ENCODE assay signal across 18 cellular contexts in genomic region chr14:91554535-91555332, GRCh38. TPM values are rescaled to one million over a fixed set of nuclear protein-coding genes. Genes with fewer than 3 reads are reported as not detected.
DNase-seq lines count a peak whose midpoint lies in the region; ATAC-seq and TF ChIP-seq lines count a peak whose summit lies in the region.
"Had no signal": no experiment of that assay in that cellular context is flagged by ENCODE, and none has a peak within 500 bp of the region (broad histone marks: within the 10 kb centered on the region; RNA-seq: fewer than 3 reads in every experiment).

No MANE protein-coding gene starts in this region.

- no peak overlapping the region for H2AFZ ChIP-seq in neuronal stem cell (ENCODE audit: low read length)

- peak overlapping the region; percentile 62 for H3K18ac ChIP-seq in neuronal stem cell (ENCODE audit: low read length)

- intact Hi-C loops in colonic mucosa (cut with DNase I), result no loop called here

- H3K9ac ChIP-seq in colonic mucosa (ENCODE audit: low read depth in 2 of 2, low read length in 2 of 2) (no peak overlapping the region), neuronal stem cell (ENCODE audit: low read depth, low read length, poor library complexity) (no peak overlapping the region)
- H3K9ac ChIP-seq: BLaER1, SK-N-SH had no signal

- H3K4me2 ChIP-seq in neuronal stem cell (ENCODE audit: insufficient read depth, low read length, poor library complexity, severe bottlenecking), result no peak overlapping the region
- H3K4me2 ChIP-seq: BLaER1, SK-N-SH had no signal

- no peak overlapping the region for H4K8ac ChIP-seq in neuronal stem cell (ENCODE audit: low read depth, low read length)

- H3K27me3 ChIP-seq in colonic mucosa (no peaks in the 10 kb centered on the region), neuronal stem cell (ENCODE audit: control insufficient read depth in 3 of 3, insufficient read depth in 3 of 3, low read depth in 1 of 3, low read length in 3 of 3) (no peaks in the 10 kb centered on the region)
- H3K27me3 ChIP-seq: BLaER1 had no signal

- no peak overlapping the region for H2BK15ac ChIP-seq in neuronal stem cell (ENCODE audit: low read length)

- no CpG with 5 or more reads among the region's 11 CpGs for WGBS in neuronal stem cell (ENCODE audit: extremely low coverage in 2 of 2, insufficient read length in 2 of 2, insufficient replicate concordance in 1 of 2), 2 donors

- ATAC-seq in left lobe of liver, result peak; percentile 98
- no peak for ATAC-seq in HG03439 (IDR thresholded peaks at IDR 0.05; ENCODE audit: unreplicated experiment)
- ATAC-seq in HG03175 (IDR thresholded peaks at IDR 0.05; ENCODE audit: unreplicated experiment), result no peak
- ATAC-seq in GM21786 (IDR thresholded peaks at IDR 0.05; ENCODE audit: unreplicated experiment), result no peak

- no peak overlapping the region for H3K4ac ChIP-seq in neuronal stem cell (ENCODE audit: low read length)

- peak overlapping the region; percentile 40 for H3K23ac ChIP-seq in neuronal stem cell (ENCODE audit: low read depth, low read length, poor library complexity)

- no peak overlapping the region for H2BK5ac ChIP-seq in neuronal stem cell (ENCODE audit: low read length)

- H3K79me1 ChIP-seq in neuronal stem cell (ENCODE audit: low read depth, low read length), result no peaks in the 10 kb centered on the region

- H2AK5ac ChIP-seq in neuronal stem cell (ENCODE audit: low read depth, low read length), result no peak overlapping the region

- no peak overlapping the region for H2BK12ac ChIP-seq in neuronal stem cell (ENCODE audit: low read length)

- H3K4me3 ChIP-seq in colonic mucosa (no peak overlapping the region), neuronal stem cell (ENCODE audit: low read length in 2 of 2) (no peak overlapping the region)
- H3K4me3 ChIP-seq: BLaER1 had no signal

- no peaks in the 10 kb centered on the region for H3K4me1 ChIP-seq in colonic mucosa
- peaks cover 0 to 3% of the 10 kb centered on the region in 2 donors for H3K4me1 ChIP-seq in neuronal stem cell (ENCODE audit: control insufficient read depth in 2 of 2, insufficient read depth in 1 of 2, low read depth in 1 of 2, low read length in 2 of 2)
- H3K4me1 ChIP-seq: BLaER1 had no signal

- H3K27ac ChIP-seq in colonic mucosa, result no peak overlapping the region
- H3K27ac ChIP-seq in neuronal stem cell (replicated peaks; ENCODE audit: low read length), result no peak overlapping the region
- H3K27ac ChIP-seq: BLaER1 had no signal

- no peak for TF ChIP-seq CTCF in colonic mucosa (IDR thresholded peaks at IDR 0.05)

- H3K9me3 ChIP-seq in colonic mucosa (no peaks in the 10 kb centered on the region), neuronal stem cell (replicated peaks in 1 of 2; ENCODE audit: control insufficient read depth in 2 of 2, insufficient read depth in 1 of 2, low read depth in 1 of 2, low read length in 2 of 2) (peaks cover 0 to 3% of the 10 kb centered on the region in 2 donors)
- H3K9me3 ChIP-seq: SK-N-SH had no signal

- no peak overlapping the region for H3K14ac ChIP-seq in neuronal stem cell (ENCODE audit: low read length)

- H3K36me3 ChIP-seq in colonic mucosa, result no peaks in the 10 kb centered on the region
- H3K36me3 ChIP-seq in neuronal stem cell (replicated peaks in 1 of 2; ENCODE audit: control insufficient read depth in 2 of 2, insufficient read depth in 2 of 2, low read length in 2 of 2), result no peaks in the 10 kb centered on the region
- H3K36me3 ChIP-seq: BLaER1 had no signal

- no peak overlapping the region for H4K91ac ChIP-seq in neuronal stem cell (ENCODE audit: low read depth, low read length, poor library complexity)

- H2BK120ac ChIP-seq in neuronal stem cell (ENCODE audit: low read depth, low read length), result no peak overlapping the region

- peak; percentile 60 for DNase-seq in HuH-7 (ENCODE audit: low spot score)
- DNase-seq in colonic mucosa, result peak; percentile 87
- peak; percentile 84 for DNase-seq in left lobe of liver (ENCODE audit: low spot score)
- no peak for DNase-seq in neuronal stem cell (ENCODE audit: low spot score)
- DNase-seq in DMS79 (lab: John Stamatoyannopoulos, UW), result no peak
- DNase-seq: Calu3; CD4-positive, alpha-beta memory T cell; DMS53; NCI-H1694 treated with DMSO at 0.1 percent for 48 hours; NCI-H510A; NCI-H748 treated with DMSO at 0.1 percent for 48 hours; RPMI8226; SHP77 treated with DMSO at 0.1 percent for 48 hours; SK-N-SH had no signal

RNA-seq across cellular contexts. Expression of gene PPP4R3A, which starts 44.6 kb away (rescaled TPM):
- total RNA-seq in colonic mucosa (10 to 100 TPM; 79.3 to 90.9 TPM), left lobe of liver (35.2 TPM)
- polyA plus RNA-seq in neuronal stem cell (2013, experiment 1 of 2), result 58.3 TPM
- 58.7 TPM for polyA plus RNA-seq in neuronal stem cell (2013, experiment 2 of 2)

Comparison
In these comparisons a context has a peak if more than half of its experiments do, and no peak if none do; other contexts are left out.
1. DNase-seq: peak in HuH-7 (single experiment), colonic mucosa (single experiment) and left lobe of liver (single experiment); none in neuronal stem cell (single experiment) and DMS79 (single experiment).